ENCODE assay signal across 9 cellular contexts in the genomic region with DNA sequence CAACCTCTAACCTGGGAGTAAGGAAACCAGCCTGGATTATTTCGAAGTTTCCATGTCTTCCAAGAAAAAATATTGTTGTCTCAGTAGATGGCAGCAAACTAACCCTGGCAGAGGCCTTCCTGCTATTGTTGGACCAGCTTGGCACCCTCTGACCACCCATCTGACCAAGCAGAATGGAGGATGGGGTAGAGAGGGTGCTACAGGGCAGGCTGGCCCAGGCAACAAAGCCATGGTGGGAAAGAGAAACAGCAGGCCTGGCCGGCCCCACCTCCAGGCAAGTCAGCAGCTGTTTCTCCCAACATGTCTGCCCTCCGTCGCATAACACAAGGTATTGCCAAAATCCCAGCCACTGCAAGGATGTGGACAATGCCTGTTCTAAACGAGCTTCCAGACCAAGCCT.
DNase-seq lines count a peak whose midpoint lies in the region; ATAC-seq and TF ChIP-seq lines count a peak whose summit lies in the region.
"Had no signal": no experiment of that assay in that cellular context is flagged by ENCODE, and none has a peak within 500 bp of the region (broad histone marks: within the 10 kb centered on the region; RNA-seq: fewer than 3 reads in every experiment).

No MANE protein-coding gene starts in this region.

- peaks cover 81 to 96% (median 87%) of the 10 kb centered on the region in 4 donors for H3K4me1 ChIP-seq in upper lobe of left lung

- peaks cover 95% of the 10 kb centered on the region for H3K4me1 Mint-ChIP-seq in activated T-cell treated with anti-CD3 and anti-CD28 coated beads, Interleukin-2, amount 50 U/mL, for 24 hours (ENCODE audit: low read depth)
- peaks cover 96% of the 10 kb centered on the region for H3K4me1 Mint-ChIP-seq in activated T-cell treated with anti-CD3 and anti-CD28 coated beads, Interleukin-2, amount 50 U/mL, for 4 hours (ENCODE audit: low read depth)

- H3K27me3 ChIP-seq in upper lobe of left lung = no peaks in the 10 kb centered on the region

- no peak for TF ChIP-seq CTCF in upper lobe of left lung (IDR thresholded peaks at IDR 0.05)

- H3K9me3 ChIP-seq in upper lobe of left lung = no peaks in the 10 kb centered on the region

- H3K27ac ChIP-seq in caudate nucleus (ENCODE audit: low read depth, low read length) (peak overlapping the region; percentile 88), upper lobe of left lung (peak overlapping the region; percentile 80 to 87 (median 86))

- no peaks in the 10 kb centered on the region for H3K36me3 ChIP-seq in upper lobe of left lung

- TF ChIP-seq POLR2A in upper lobe of left lung (IDR thresholded peaks at IDR 0.05) = no peak

- WGBS in upper lobe of left lung, 2 donors = 40 to 47% methylated on average over 5 of the region's 5 CpGs

- TF ChIP-seq EP300 in upper lobe of left lung (IDR thresholded peaks at IDR 0.05) = no peak

- H3K27me3 Mint-ChIP-seq in activated T-cell treated with anti-CD3 and anti-CD28 coated beads, Interleukin-2, amount 50 U/mL, for 24 hours = no peaks in the 10 kb centered on the region
- no peaks in the 10 kb centered on the region for H3K27me3 Mint-ChIP-seq in activated T-cell treated with anti-CD3 and anti-CD28 coated beads, Interleukin-2, amount 50 U/mL, for 4 hours (ENCODE audit: low read depth)

- no peaks in the 10 kb centered on the region for H3K9me3 Mint-ChIP-seq in activated T-cell treated with anti-CD3 and anti-CD28 coated beads, Interleukin-2, amount 50 U/mL, for 24 hours
- H3K9me3 Mint-ChIP-seq in activated T-cell treated with anti-CD3 and anti-CD28 coated beads, Interleukin-2, amount 50 U/mL, for 4 hours = no peaks in the 10 kb centered on the region

- no peak overlapping the region for H3K4me3 ChIP-seq in upper lobe of left lung

- no peaks in the 10 kb centered on the region for H3K36me3 Mint-ChIP-seq in activated T-cell treated with anti-CD3 and anti-CD28 coated beads, Interleukin-2, amount 50 U/mL, for 24 hours (ENCODE audit: low read depth)
- H3K36me3 Mint-ChIP-seq in activated T-cell treated with anti-CD3 and anti-CD28 coated beads, Interleukin-2, amount 50 U/mL, for 4 hours (ENCODE audit: insufficient read depth) = no peaks in the 10 kb centered on the region

- no peak overlapping the region for H3K4me3 Mint-ChIP-seq in activated T-cell treated with anti-CD3 and anti-CD28 coated beads, Interleukin-2, amount 50 U/mL, for 24 hours
- H3K4me3 Mint-ChIP-seq in activated T-cell treated with anti-CD3 and anti-CD28 coated beads, Interleukin-2, amount 50 U/mL, for 4 hours = no peak overlapping the region

- peak overlapping the region; percentile 91 for H3K27ac Mint-ChIP-seq in activated T-cell treated with anti-CD3 and anti-CD28 coated beads, Interleukin-2, amount 50 U/mL, for 24 hours

- no peak for ATAC-seq in activated T-cell treated with anti-CD3 and anti-CD28 coated beads, Interleukin-2, amount 50 U/mL, for 4 hours
- ATAC-seq in upper lobe of left lung (ENCODE audit: low FRiP score in 2 of 2) (no peak), HG03025 (IDR thresholded peaks at IDR 0.05; ENCODE audit: low FRiP score, unreplicated experiment) (no peak)
- ATAC-seq: HCT116 had no signal

- DNase-seq in activated T-cell treated with anti-CD3 and anti-CD28 coated beads, Interleukin-2, amount 50 U/mL, for 24 hours = no peak
- DNase-seq in activated T-cell treated with anti-CD3 and anti-CD28 coated beads, Interleukin-2, amount 50 U/mL, for 4 hours = no peak
- DNase-seq in caudate nucleus (lab: John Stamatoyannopoulos, UW) (peak in 39 of 61 donors; percentile 17 to 76 (median 59)), medulla oblongata (ENCODE audit: extremely low spot score) (peak; percentile 85), upper lobe of left lung (no peak), OCI-M1 (lab: John Stamatoyannopoulos, UW) (no peak)
- DNase-seq in stimulated activated CD4-positive, alpha-beta T cell treated with anti-CD3 and anti-CD28 coated beads, Interleukin-4, amount 100 ng/mL, for 4 hours = no peak

Comparison
In these comparisons a context has a peak if more than half of its experiments do, and no peak if none do; other contexts are left out.
1. DNase-seq: peak in caudate nucleus (39 of 61) and medulla oblongata (single experiment); none in activated T-cell treated with anti-CD3 and anti-CD28 coated beads, Interleukin-2, amount 50 U/mL, for 24 hours (single experiment), activated T-cell treated with anti-CD3 and anti-CD28 coated beads, Interleukin-2, amount 50 U/mL, for 4 hours (single experiment), upper lobe of left lung (0 of 2), OCI-M1 (single experiment) and stimulated activated CD4-positive, alpha-beta T cell treated with anti-CD3 and anti-CD28 coated beads, Interleukin-4, amount 100 ng/mL, for 4 hours (0 of 2).